Comparison of ENCODE assay signal across 8 cellular contexts in the genomic region with DNA sequence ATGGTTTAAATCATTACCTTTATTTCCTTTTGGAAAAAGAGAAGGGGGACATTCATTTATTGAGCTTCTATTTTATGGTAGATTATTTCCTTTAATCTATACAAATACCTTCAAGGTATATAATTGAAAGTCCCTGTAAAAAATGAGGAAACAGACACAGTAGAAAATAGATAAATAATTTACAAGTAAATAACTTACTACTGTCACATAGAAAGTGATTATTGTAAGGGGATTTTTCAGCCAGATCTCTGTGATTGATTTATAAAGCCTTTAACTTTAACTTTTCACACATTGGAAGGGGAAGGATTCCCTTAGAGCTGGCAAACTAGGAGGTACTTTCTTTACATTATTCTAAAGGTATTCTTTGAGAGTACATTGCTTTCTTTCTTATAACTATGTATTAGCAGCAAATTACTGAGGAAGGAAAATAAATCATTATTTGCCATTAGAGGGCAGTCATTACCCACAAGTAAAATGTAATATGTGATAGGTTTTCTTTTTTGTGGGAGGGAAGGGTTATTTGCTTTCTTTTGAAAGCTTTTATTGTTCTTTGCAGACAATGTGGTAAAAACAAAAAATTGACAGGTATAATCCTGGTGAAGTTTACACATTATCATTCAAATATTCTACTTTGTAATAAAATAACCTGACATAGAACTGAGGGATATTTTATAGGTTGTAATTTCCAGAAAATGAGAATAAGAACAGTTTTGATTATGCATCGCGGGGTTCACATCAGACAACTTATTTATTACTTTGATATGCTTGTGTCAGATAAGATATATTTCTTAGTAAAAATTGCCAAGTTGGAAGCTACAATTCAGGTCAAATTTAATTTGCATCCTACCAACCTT. TPM values are rescaled to one million over a fixed set of nuclear protein-coding genes. Genes with fewer than 3 reads are reported as not detected.
A peak's percentile ranks its signal among the peaks of the same experiment; 100 is the strongest.
DNase-seq lines count a peak whose midpoint lies in the region; ATAC-seq, FAIRE-seq and TF ChIP-seq lines count a peak whose summit lies in the region.

No MANE protein-coding gene starts in this region.

- TF ChIP-seq POLR2A in thyroid gland (IDR thresholded peaks at IDR 0.05), result no peak

- no peaks in the 10 kb centered on the region for H3K9me3 ChIP-seq in thyroid gland

- no peak overlapping the region for H3K4me3 Mint-ChIP-seq in activated T-cell treated with anti-CD3 and anti-CD28 coated beads, Interleukin-2, amount 50 U/mL, for 72 hours

- no peaks in the 10 kb centered on the region for H3K9me3 Mint-ChIP-seq in activated T-cell treated with anti-CD3 and anti-CD28 coated beads, Interleukin-2, amount 50 U/mL, for 72 hours

- no peaks in the 10 kb centered on the region for H3K36me3 Mint-ChIP-seq in activated T-cell treated with anti-CD3 and anti-CD28 coated beads, Interleukin-2, amount 50 U/mL, for 72 hours (ENCODE audit: insufficient read depth in 2 of 2)

- no peak overlapping the region for H3K27ac ChIP-seq in thyroid gland

- H3K4me3 ChIP-seq in thyroid gland (replicated peaks in 1 of 3), result no peak overlapping the region

- FAIRE-seq in HTR-8/SVneo (lab: Jason Lieb, UNC), result no peak

- no peaks in the 10 kb centered on the region for H3K27me3 ChIP-seq in thyroid gland

- peak; percentile 47 for ATAC-seq in GM19455 (IDR thresholded peaks at IDR 0.05; ENCODE audit: unreplicated experiment)
- no peak for ATAC-seq in activated T-cell treated with anti-CD3 and anti-CD28 coated beads, Interleukin-2, amount 50 U/mL, for 72 hours (replicated peaks in 1 of 2)

- intact Hi-C loops in thyroid gland (cut with DNase I), result loop anchor here (5.0 to 10.0 kb wide), 2 partner anchors 220 to 427 kb away; no protein-coding TSS in a partner anchor

- no peaks in the 10 kb centered on the region for H3K36me3 ChIP-seq in thyroid gland

- peak; percentile 25 for DNase-seq in DMS 273 treated with DMSO at 0.1 percent for 48 hours (lab: John Stamatoyannopoulos, UW)
- DNase-seq in HTR-8/SVneo (ENCODE audit: insufficient read length, low spot score), result peak; percentile 27
- DNase-seq in SKM-1 treated with dmso at 0.1 percent for 144 hours (lab: John Stamatoyannopoulos, UW; ENCODE audit: unreplicated experiment), result peak; percentile 39
- peak; percentile 9 for DNase-seq in germinal center (ENCODE audit: low spot score)
- no peak for DNase-seq in thyroid gland
- DNase-seq in activated T-cell treated with anti-CD3 and anti-CD28 coated beads, Interleukin-2, amount 50 U/mL, for 72 hours, result no peak
- no peak for DNase-seq in stimulated activated CD4-positive, alpha-beta T cell treated with anti-CD3 and anti-CD28 coated beads, Interleukin-12 subunit alpha, Interleukin-12 subunit beta, amount 100 ng/mL, for 4 hours

- no peak overlapping the region for H3K27ac Mint-ChIP-seq in activated T-cell treated with anti-CD3 and anti-CD28 coated beads, Interleukin-2, amount 50 U/mL, for 72 hours

- no peaks in the 10 kb centered on the region for H3K4me1 ChIP-seq in thyroid gland

- H3K27me3 Mint-ChIP-seq in activated T-cell treated with anti-CD3 and anti-CD28 coated beads, Interleukin-2, amount 50 U/mL, for 72 hours (ENCODE audit: low read depth), result peaks cover 10% of the 10 kb centered on the region

- no peaks in the 10 kb centered on the region for H3K4me1 Mint-ChIP-seq in activated T-cell treated with anti-CD3 and anti-CD28 coated beads, Interleukin-2, amount 50 U/mL, for 72 hours (ENCODE audit: low read depth)

- WGBS in thyroid gland, 2 donors, result 95 to 98% methylated on average over 2 of the region's 2 CpGs

- peak in 5 of 6 experiments; percentile 32 to 76 (median 59) for TF ChIP-seq CTCF in thyroid gland (IDR thresholded peaks at IDR 0.05)

RNA-seq across cellular contexts. Expression of a gene that starts 24.8 kb away (rescaled TPM):
- 100 to 1,000 TPM in 2 of 4 donors, 10 to 100 TPM in 2; 67.3 to 190 (median 87.2) TPM for total RNA-seq in thyroid gland
- total RNA-seq in activated T-cell treated with anti-CD3 and anti-CD28 coated beads, Interleukin-2, amount 50 U/mL, for 72 hours, result 10 to 100 TPM; 35.8 to 37.3 TPM

Comparison
In these comparisons a context has a peak if more than half of its experiments do, and no peak if none do; other contexts are left out.
1. DNase-seq: peak in DMS 273 treated with DMSO at 0.1 percent for 48 hours (single experiment), HTR-8/SVneo (single experiment), SKM-1 treated with dmso at 0.1 percent for 144 hours (single experiment) and germinal center (single experiment); none in thyroid gland (0 of 2), activated T-cell treated with anti-CD3 and anti-CD28 coated beads, Interleukin-2, amount 50 U/mL, for 72 hours (0 of 2) and stimulated activated CD4-positive, alpha-beta T cell treated with anti-CD3 and anti-CD28 coated beads, Interleukin-12 subunit alpha, Interleukin-12 subunit beta, amount 100 ng/mL, for 4 hours (single experiment).